In the genomic region with DNA sequence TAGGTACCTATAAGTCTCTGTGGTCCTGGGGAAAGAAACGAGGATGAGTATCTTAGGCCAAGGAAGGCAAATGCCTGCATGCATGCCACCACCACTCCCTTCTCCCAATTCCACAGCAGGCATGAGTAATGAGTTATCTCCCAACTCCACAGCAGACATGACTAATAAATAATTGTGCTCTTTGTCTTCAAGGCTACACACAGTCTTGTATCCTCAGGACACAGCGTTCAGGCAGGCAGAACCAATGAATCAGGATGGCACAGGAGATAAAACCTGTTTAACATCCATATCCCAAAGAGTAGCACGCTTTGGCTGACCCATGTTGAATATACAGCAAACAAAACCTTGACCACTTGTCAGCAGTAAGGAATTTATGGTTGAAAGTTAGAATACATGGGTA, we compare ENCODE assay signal across 20 cellular contexts.
DNase-seq lines count a peak whose midpoint lies in the region; ATAC-seq, FAIRE-seq and TF ChIP-seq lines count a peak whose summit lies in the region.
"Had no signal": no experiment of that assay in that cellular context is flagged by ENCODE, and none has a peak within 500 bp of the region (broad histone marks: within the 10 kb centered on the region; RNA-seq: fewer than 3 reads in every experiment).

No MANE protein-coding gene starts in this region.

- CTCF ChIA-PET in activated naive CD4-positive, alpha-beta T cell treated with anti-CD3 and anti-CD28 coated beads for 36 hours (lab: Charles Lee): interaction anchor here (0.5 to 0.9 kb wide), 2 partner anchors 12 to 480 kb away, joined by 3 to 4 read pairs; no protein-coding TSS in a partner anchor

- peaks cover 9% of the 10 kb centered on the region for H3K9me3 Mint-ChIP-seq in activated naive CD4-positive, alpha-beta T cell treated with anti-CD3 and anti-CD28 coated beads for 36 hours

- H3K9me3 ChIP-seq in RWPE2 (ENCODE audit: severe bottlenecking) (no peaks in the 10 kb centered on the region), esophagus muscularis mucosa (peaks cover 0 to 14% (median 9%) of the 10 kb centered on the region in 4 donors), body of pancreas (no peaks in the 10 kb centered on the region)

- peaks cover 2% of the 10 kb centered on the region for H3K36me3 Mint-ChIP-seq in activated naive CD4-positive, alpha-beta T cell treated with anti-CD3 and anti-CD28 coated beads for 36 hours (ENCODE audit: low read depth)

- H3K27ac ChIP-seq in RWPE2 (ENCODE audit: poor library complexity, severe bottlenecking) (no peak overlapping the region), esophagus muscularis mucosa (replicated peaks in 1 of 4) (no peak overlapping the region), body of pancreas (no peak overlapping the region)
- H3K27ac ChIP-seq: C4-2B had no signal

- no peak overlapping the region for H3K4me3 Mint-ChIP-seq in activated naive CD4-positive, alpha-beta T cell treated with anti-CD3 and anti-CD28 coated beads for 36 hours
- H3K4me3 Mint-ChIP-seq: IgD-negative memory B cell had no signal

- no peaks in the 10 kb centered on the region for H3K4me1 Mint-ChIP-seq in activated naive CD4-positive, alpha-beta T cell treated with anti-CD3 and anti-CD28 coated beads for 36 hours (ENCODE audit: low read depth)
- H3K4me1 Mint-ChIP-seq: IgD-negative memory B cell had no signal

- no peak for TF ChIP-seq CTCF in RWPE2 (IDR thresholded peaks at IDR 0.05; ENCODE audit: poor library complexity, severe bottlenecking)
- TF ChIP-seq CTCF in esophagus muscularis mucosa (IDR thresholded peaks at IDR 0.05): no peak
- TF ChIP-seq CTCF in body of pancreas (IDR thresholded peaks at IDR 0.05): no peak

- ATAC-seq in RWPE2 (ENCODE audit: low read depth) (peak; percentile 84), body of pancreas (no peak)

- FAIRE-seq in urothelium cell line (lab: Jason Lieb, UNC): peak; percentile 70
- FAIRE-seq: RCC 7860 had no signal

- H3K36me3 ChIP-seq in RWPE2 (ENCODE audit: low read depth): no peaks in the 10 kb centered on the region
- no peaks in the 10 kb centered on the region for H3K36me3 ChIP-seq in esophagus muscularis mucosa
- no peaks in the 10 kb centered on the region for H3K36me3 ChIP-seq in body of pancreas (replicated peaks in 1 of 2; ENCODE audit: insufficient read depth in 1 of 2, low read depth in 2 of 2)

- DNase-seq in HPDE6-E6E7 (ENCODE audit: extremely low spot score) (peak; percentile 22), RWPE2 (ENCODE audit: low spot score) (no peak), esophagus muscularis mucosa (ENCODE audit: extremely low spot score) (peak; percentile 57), urothelium cell line (ENCODE audit: low spot score) (peak; percentile 21), body of pancreas (no peak), SIG-M5 (lab: John Stamatoyannopoulos, UW) (no peak)
- no peak for DNase-seq in activated naive CD4-positive, alpha-beta T cell treated with anti-CD3 and anti-CD28 coated beads for 36 hours
- DNase-seq: AML-193; DMS79 treated with DMSO at 0.1 percent for 48 hours; Kasumi-1; NCI-H1092 treated with DMSO at 0.1 percent for 48 hours; NCI-H146; NCI-H2081; NCI-H2171 treated with DMSO at 0.1 percent for 48 hours; NCI-H446 treated with DMSO at 0.1 percent for 48 hours; NCI-H69; NK-92 treated with Interleukin-12 subunit alpha and Interleukin-12 subunit beta, amount 100 ng/mL, for 24 hours had no signal

- peaks cover 3% of the 10 kb centered on the region for H3K27me3 Mint-ChIP-seq in activated naive CD4-positive, alpha-beta T cell treated with anti-CD3 and anti-CD28 coated beads for 36 hours (ENCODE audit: low read depth)

- WGBS in esophagus muscularis mucosa: 80% methylated on average over 3 of the region's 3 CpGs
- 86 to 92% methylated on average over 3 of the region's 3 CpGs for WGBS in body of pancreas, 2 donors

- H3K27me3 ChIP-seq in RWPE2 (ENCODE audit: insufficient read depth, poor library complexity, severe bottlenecking) (no peaks in the 10 kb centered on the region), esophagus muscularis mucosa (peaks cover 0 to 6% (median 0%) of the 10 kb centered on the region in 4 donors), body of pancreas (no peaks in the 10 kb centered on the region)

- H3K27ac Mint-ChIP-seq in activated naive CD4-positive, alpha-beta T cell treated with anti-CD3 and anti-CD28 coated beads for 36 hours: no peak overlapping the region
- H3K27ac Mint-ChIP-seq: IgD-negative memory B cell had no signal

- intact Hi-C loops in esophagus muscularis mucosa (cut with DNase I) (no loop called here), body of pancreas (cut with DNase I) (no loop called here)
- intact Hi-C loops in activated naive CD4-positive, alpha-beta T cell treated with anti-CD3 and anti-CD28 coated beads for 36 hours (cut with micrococcal nuclease): no loop called here

- no peak for TF ChIP-seq EP300 in esophagus muscularis mucosa (IDR thresholded peaks at IDR 0.05)

- peaks cover 11% of the 10 kb centered on the region for H3K4me1 ChIP-seq in RWPE2 (ENCODE audit: insufficient read depth, poor library complexity, severe bottlenecking)
- no peaks in the 10 kb centered on the region for H3K4me1 ChIP-seq in esophagus muscularis mucosa
- H3K4me1 ChIP-seq in body of pancreas: peaks cover 5% of the 10 kb centered on the region

- TF ChIP-seq POLR2A in esophagus muscularis mucosa (IDR thresholded peaks at IDR 0.05; ENCODE audit: low read depth): no peak
- no peak for TF ChIP-seq POLR2A in body of pancreas (IDR thresholded peaks at IDR 0.05)

- H3K4me3 ChIP-seq in RWPE2 (ENCODE audit: severe bottlenecking) (no peak overlapping the region), esophagus muscularis mucosa (no peak overlapping the region), body of pancreas (no peak overlapping the region)

Comparison
In these comparisons a context has a peak if more than half of its experiments do, and no peak if none do; other contexts are left out.
1. DNase-seq: peak in HPDE6-E6E7 (single experiment), esophagus muscularis mucosa (single experiment) and urothelium cell line (single experiment); none in RWPE2 (single experiment), body of pancreas (0 of 4), activated naive CD4-positive, alpha-beta T cell treated with anti-CD3 and anti-CD28 coated beads for 36 hours (single experiment) and SIG-M5 (single experiment).